Comparison of ENCODE assay signal across 3 cellular contexts in the genomic region with DNA sequence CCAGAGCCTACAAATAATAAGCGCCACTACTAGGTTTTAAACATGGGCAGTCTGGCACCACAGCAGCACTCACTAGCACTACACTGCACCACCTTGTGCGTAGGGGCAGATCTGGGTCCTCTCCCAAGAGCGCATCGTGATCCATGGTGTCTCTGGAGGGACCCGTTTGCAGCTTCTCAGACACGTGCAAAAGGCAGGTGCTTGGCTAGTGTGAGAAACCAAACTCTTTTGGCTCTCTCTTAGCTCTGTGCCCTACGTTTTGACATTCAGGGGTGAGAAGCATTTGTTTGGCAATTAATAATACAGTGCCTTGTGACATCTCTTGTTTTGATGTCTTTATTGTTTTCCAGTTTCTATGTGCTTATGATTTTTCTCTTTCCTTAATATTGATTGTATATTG.
"Had no signal": no experiment of that assay in that cellular context is flagged by ENCODE, and none has a peak within 500 bp of the region (broad histone marks: within the 10 kb centered on the region; RNA-seq: fewer than 3 reads in every experiment).

No MANE protein-coding gene starts in this region.

- ATAC-seq: GM12878 had no signal

- H3K4me3 ChIP-seq: GM12878 had no signal

- DNase-seq: GDM1, GF-D8 had no signal
